Comparison of ENCODE assay signal across 8 cellular contexts in the genomic region with DNA sequence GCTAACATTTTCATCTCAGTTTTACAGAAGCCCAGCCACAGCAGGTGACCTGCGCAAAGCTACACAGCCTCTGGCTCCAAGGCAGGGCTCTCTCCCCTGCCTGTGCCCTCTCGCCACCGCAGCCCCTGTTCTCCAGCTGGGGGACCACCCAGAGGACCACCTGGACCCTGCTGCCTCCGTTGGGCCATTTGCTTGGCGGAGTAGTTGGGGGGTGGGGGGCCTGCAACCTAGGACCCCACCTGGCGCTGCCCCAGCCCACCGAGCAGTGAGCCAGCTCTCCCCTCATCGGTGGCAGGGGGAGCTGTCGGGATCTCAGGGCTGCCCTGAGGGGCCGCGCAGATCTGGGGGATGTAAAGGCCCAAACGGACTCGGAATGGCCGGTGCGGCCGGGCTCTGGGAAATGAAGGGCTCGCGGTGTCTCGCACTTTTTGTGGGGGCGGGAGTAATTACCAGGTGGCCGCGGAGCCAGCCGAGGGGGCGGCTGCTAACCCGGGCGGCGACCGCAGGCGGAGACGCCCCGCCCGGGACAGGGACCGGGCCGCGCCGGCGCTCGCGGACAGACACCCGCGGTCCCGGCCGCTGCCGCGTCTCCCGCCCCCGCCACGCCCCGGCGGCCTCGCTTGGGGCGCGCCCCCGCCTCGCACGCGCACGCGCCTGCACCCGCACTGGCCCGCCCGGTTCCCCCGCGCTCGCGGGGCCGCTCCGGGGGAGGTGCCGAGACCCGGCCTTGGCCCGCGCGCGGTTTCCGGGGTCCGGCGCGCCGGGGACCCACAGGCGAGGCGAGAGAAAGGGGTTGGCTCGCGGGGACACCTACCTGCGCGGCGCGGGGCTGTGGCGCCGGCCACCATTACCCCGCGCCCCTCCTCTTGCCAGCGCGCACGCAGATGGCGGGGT. TPM values are rescaled to one million over a fixed set of nuclear protein-coding genes. Genes with fewer than 3 reads are reported as not detected.
DNase-seq lines count a peak whose midpoint lies in the region; ATAC-seq, FAIRE-seq and TF ChIP-seq lines count a peak whose summit lies in the region.

No MANE protein-coding gene starts in this region.

- H3K4me3 ChIP-seq in MM.1S (ENCODE audit: low read length) (peak overlapping the region; percentile 40; the same call in 1 of the 2 replicates), heart left ventricle (peak overlapping the region; percentile 24 to 77 (median 62))

- H4K20me1 ChIP-seq in MM.1S (ENCODE audit: insufficient read depth, low read length), result no peaks in the 10 kb centered on the region

- no peaks in the 10 kb centered on the region for H3K36me3 ChIP-seq in MM.1S (replicated peaks; ENCODE audit: insufficient read depth, low read length)
- H3K36me3 ChIP-seq in heart left ventricle, result no peaks in the 10 kb centered on the region

- no peak overlapping the region for H2AFZ ChIP-seq in MM.1S (ENCODE audit: low read length)

- H3K27me3 ChIP-seq in MM.1S (replicated peaks; ENCODE audit: insufficient read depth, low read length) (no peaks in the 10 kb centered on the region), heart left ventricle (peaks cover 0 to 6% (median 0%) of the 10 kb centered on the region in 9 donors)

- 3 to 6% (median 4%) methylated on average over 37 to 95 of the region's 95 CpGs for WGBS in heart left ventricle, 4 donors

- no peak overlapping the region for H3K27ac ChIP-seq in MM.1S (ENCODE audit: low read length)
- peak overlapping the region in 9 of 12 donors; percentile 39 to 64 (median 49) for H3K27ac ChIP-seq in heart left ventricle

- no peak overlapping the region; the same call in 1 of the 2 replicates for H3K9ac ChIP-seq in MM.1S (ENCODE audit: low read length)

- peak overlapping the region; percentile 70 for H3K4me2 ChIP-seq in MM.1S (ENCODE audit: low read depth, low read length)

- no peaks in the 10 kb centered on the region for H3K9me3 ChIP-seq in MM.1S (replicated peaks; ENCODE audit: insufficient read depth, low read length)
- H3K9me3 ChIP-seq in heart left ventricle, result no peaks in the 10 kb centered on the region

- no peaks in the 10 kb centered on the region for H3K9me2 ChIP-seq in MM.1S (replicated peaks; ENCODE audit: insufficient read depth, low read length)

- peak; percentile 80 for DNase-seq in GM13976 (ENCODE audit: low spot score)
- no peak for DNase-seq in MM.1S
- DNase-seq in activated naive CD4-positive, alpha-beta T cell treated with anti-CD3 and anti-CD28 coated beads, Interleukin-2, amount 50 U/mL, for 16 hours, result peak; percentile 57
- DNase-seq in heart left ventricle, result peak; percentile 29 to 82 (median 46)
- peak; percentile 80 for DNase-seq in retina
- DNase-seq in middle frontal gyrus (ENCODE audit: extremely low spot score, low spot score), result no peak
- DNase-seq in NCI-H1105 (lab: John Stamatoyannopoulos, UW), result no peak
- DNase-seq in H54 (ENCODE audit: insufficient read length, low spot score), result no peak

- no peak for FAIRE-seq in H54 (lab: Jason Lieb, UNC)

- in situ Hi-C loops in GM13976 (cut with MboI; ENCODE audit: low sequenced_read_pairs, unreplicated experiment), result no loop called here

- intact Hi-C loops in heart left ventricle (cut with DNase I), result no loop called here

- H3K4me1 ChIP-seq in MM.1S (ENCODE audit: low read length) (peaks cover 10% of the 10 kb centered on the region), heart left ventricle (peaks cover 0 to 77% (median 16%) of the 10 kb centered on the region in 12 donors)

- no peaks in the 10 kb centered on the region for H3K79me2 ChIP-seq in MM.1S (ENCODE audit: low read length)

- no peak for TF ChIP-seq POLR2A in heart left ventricle (IDR thresholded peaks at IDR 0.05)
- TF ChIP-seq POLR2A in H54 (IDR thresholded peaks at IDR 0.05; ENCODE audit: low read depth, low read length), result no peak

- TF ChIP-seq CTCF in GM13976 (IDR thresholded peaks at IDR 0.05; ENCODE audit: borderline replicate concordance, control extremely low read depth, extremely low read depth, insufficient read depth, missing control alignments) (no peak), MM.1S (IDR thresholded peaks at IDR 0.05; ENCODE audit: low read length) (no peak), heart left ventricle (IDR thresholded peaks at IDR 0.05) (no peak)

- H3F3A ChIP-seq in MM.1S (ENCODE audit: insufficient read depth, low read length), result 0 out of 2 replicates have a peak, but pooled peaks cover 3% of the 10 kb centered on the region

- peak in 3 of 4 donors; percentile 23 to 48 (median 44) for ATAC-seq in heart left ventricle

RNA-seq across cellular contexts. Expression of a gene that starts 8.6 kb away (rescaled TPM):
- total RNA-seq in heart left ventricle, result 1 to 10 TPM in 2 of 9 donors, under 1 TPM in 6, not detected in 1; 0.31 to 2.6 (median 0.59) TPM
- polyA plus RNA-seq in heart left ventricle, result 1 to 10 TPM in 1 of 2 donors, under 1 TPM in 1; 0.08 to 1.6 TPM

Comparison
In these comparisons a context has a peak if more than half of its experiments do, and no peak if none do; other contexts are left out.
1. DNase-seq: peak in GM13976 (single experiment), activated naive CD4-positive, alpha-beta T cell treated with anti-CD3 and anti-CD28 coated beads, Interleukin-2, amount 50 U/mL, for 16 hours (single experiment), heart left ventricle (5 of 5) and retina (single experiment); none in MM.1S (single experiment), middle frontal gyrus (single experiment), NCI-H1105 (single experiment) and H54 (single experiment).